In the genomic region with DNA sequence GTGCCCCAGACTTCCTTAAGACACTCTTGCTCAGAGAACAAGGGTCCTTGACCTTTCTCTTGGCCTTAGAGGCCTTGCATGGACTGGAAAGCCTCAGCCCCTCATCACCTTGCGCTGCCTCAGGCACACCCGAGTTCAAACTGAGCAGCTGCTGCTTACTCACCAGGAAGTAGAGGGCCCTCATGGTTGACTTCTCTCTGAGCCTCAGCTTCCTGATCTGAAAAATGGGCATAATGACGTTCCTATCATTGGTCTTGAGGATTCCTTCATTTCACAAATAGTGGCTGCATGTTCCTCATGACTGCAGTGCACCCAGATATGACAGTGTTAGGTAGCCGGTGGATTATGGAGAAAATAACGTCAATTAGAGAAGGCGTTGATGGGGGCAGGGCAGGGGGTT, we compare ENCODE assay signal across 1 cellular context.
A peak's percentile ranks its signal among the peaks of the same experiment; 100 is the strongest.
TF ChIP-seq lines count a peak whose summit lies in the region.

No MANE protein-coding gene starts in this region.

TF ChIP-seq in H1, 55 proteins besides CTCF, POLR2A, EP300 and RAD21:
- TF ChIP-seq SP4 (IDR thresholded peaks at IDR 0.05; ENCODE audit: low read length) (no peak), KDM1A (IDR thresholded peaks at IDR 0.05; ENCODE audit: borderline replicate concordance, low read length) (0 out of 2 replicates have a peak, but pooled peaks have one; percentile 27)
